1 cellular context compared by ENCODE assay signal in the genomic region with DNA sequence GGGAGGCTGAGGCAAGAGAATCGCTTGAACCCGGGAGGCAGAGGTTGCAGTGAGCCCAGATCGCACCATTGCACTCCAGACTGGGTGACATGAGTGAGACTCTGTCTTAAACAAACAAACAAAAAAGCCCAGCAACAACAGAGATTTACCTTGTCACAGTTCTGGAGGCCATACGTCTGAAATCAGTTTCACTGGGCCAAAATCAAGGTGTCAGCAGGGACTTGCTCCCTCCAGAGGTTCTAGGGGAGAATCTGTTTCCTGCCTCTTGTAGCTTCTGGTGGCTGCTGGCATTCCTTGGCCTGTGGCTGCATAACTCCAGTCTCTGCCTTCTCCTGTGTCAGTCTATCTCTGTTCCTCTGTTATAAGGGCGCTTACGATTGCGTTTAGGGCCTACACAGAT.
TF ChIP-seq lines count a peak whose summit lies in the region.

No MANE protein-coding gene starts in this region.

TF ChIP-seq in HCT116, 20 proteins besides CTCF, POLR2A, EP300 and RAD21 (continued from another document):
- TF ChIP-seq, protein P1, sequence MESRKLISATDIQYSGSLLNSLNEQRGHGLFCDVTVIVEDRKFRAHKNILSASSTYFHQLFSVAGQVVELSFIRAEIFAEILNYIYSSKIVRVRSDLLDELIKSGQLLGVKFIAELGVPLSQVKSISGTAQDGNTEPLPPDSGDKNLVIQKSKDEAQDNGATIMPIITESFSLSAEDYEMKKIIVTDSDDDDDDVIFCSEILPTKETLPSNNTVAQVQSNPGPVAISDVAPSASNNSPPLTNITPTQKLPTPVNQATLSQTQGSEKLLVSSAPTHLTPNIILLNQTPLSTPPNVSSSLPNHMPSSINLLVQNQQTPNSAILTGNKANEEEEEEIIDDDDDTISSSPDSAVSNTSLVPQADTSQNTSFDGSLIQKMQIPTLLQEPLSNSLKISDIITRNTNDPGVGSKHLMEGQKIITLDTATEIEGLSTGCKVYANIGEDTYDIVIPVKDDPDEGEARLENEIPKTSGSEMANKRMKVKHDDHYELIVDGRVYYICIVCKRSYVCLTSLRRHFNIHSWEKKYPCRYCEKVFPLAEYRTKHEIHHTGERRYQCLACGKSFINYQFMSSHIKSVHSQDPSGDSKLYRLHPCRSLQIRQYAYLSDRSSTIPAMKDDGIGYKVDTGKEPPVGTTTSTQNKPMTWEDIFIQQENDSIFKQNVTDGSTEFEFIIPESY (IDR thresholded peaks at IDR 0.05; ENCODE audit: extremely low read depth, insufficient replicate concordance, low read length): no peak
- TF ChIP-seq SP1 (IDR thresholded peaks at IDR 0.05; ENCODE audit: low read depth) (no peak), EGR1 (IDR thresholded peaks at IDR 0.05; ENCODE audit: low read depth) (no peak), ZNF274 (IDR thresholded peaks at IDR 0.05; ENCODE audit: low read depth, low read length) (no peak)
- TF ChIP-seq, protein P2, sequence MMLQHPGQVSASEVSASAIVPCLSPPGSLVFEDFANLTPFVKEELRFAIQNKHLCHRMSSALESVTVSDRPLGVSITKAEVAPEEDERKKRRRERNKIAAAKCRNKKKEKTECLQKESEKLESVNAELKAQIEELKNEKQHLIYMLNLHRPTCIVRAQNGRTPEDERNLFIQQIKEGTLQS (IDR thresholded peaks at IDR 0.05): no peak
- TF ChIP-seq, protein P3, sequence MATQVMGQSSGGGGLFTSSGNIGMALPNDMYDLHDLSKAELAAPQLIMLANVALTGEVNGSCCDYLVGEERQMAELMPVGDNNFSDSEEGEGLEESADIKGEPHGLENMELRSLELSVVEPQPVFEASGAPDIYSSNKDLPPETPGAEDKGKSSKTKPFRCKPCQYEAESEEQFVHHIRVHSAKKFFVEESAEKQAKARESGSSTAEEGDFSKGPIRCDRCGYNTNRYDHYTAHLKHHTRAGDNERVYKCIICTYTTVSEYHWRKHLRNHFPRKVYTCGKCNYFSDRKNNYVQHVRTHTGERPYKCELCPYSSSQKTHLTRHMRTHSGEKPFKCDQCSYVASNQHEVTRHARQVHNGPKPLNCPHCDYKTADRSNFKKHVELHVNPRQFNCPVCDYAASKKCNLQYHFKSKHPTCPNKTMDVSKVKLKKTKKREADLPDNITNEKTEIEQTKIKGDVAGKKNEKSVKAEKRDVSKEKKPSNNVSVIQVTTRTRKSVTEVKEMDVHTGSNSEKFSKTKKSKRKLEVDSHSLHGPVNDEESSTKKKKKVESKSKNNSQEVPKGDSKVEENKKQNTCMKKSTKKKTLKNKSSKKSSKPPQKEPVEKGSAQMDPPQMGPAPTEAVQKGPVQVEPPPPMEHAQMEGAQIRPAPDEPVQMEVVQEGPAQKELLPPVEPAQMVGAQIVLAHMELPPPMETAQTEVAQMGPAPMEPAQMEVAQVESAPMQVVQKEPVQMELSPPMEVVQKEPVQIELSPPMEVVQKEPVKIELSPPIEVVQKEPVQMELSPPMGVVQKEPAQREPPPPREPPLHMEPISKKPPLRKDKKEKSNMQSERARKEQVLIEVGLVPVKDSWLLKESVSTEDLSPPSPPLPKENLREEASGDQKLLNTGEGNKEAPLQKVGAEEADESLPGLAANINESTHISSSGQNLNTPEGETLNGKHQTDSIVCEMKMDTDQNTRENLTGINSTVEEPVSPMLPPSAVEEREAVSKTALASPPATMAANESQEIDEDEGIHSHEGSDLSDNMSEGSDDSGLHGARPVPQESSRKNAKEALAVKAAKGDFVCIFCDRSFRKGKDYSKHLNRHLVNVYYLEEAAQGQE (IDR thresholded peaks at IDR 0.05; ENCODE audit: low read depth): no peak
